Comparison of ENCODE assay signal across 25 cellular contexts in genomic region chr12:69708649-69709048, GRCh38. TPM values are rescaled to one million over a fixed set of nuclear protein-coding genes. Genes with fewer than 3 reads are reported as not detected.
A peak's percentile ranks its signal among the peaks of the same experiment; 100 is the strongest.
DNase-seq lines count a peak whose midpoint lies in the region; ATAC-seq and TF ChIP-seq lines count a peak whose summit lies in the region.
"Had no signal": no experiment of that assay in that cellular context is flagged by ENCODE, and none has a peak within 500 bp of the region (broad histone marks: within the 10 kb centered on the region; RNA-seq: fewer than 3 reads in every experiment).

No MANE protein-coding gene starts in this region.

- TF ChIP-seq CTCF in AG04450 (IDR thresholded peaks at IDR 0.05; ENCODE audit: low read depth, low read length), result peak; percentile 24
- peak; percentile 28 for TF ChIP-seq CTCF in GM12873 (IDR thresholded peaks at IDR 0.05; ENCODE audit: insufficient read depth, low read depth, low read length, missing control alignments)
- TF ChIP-seq CTCF in PC-3 (conservative IDR thresholded peaks at IDR 0.05; ENCODE audit: low read depth, low read length), result peak; percentile 41
- TF ChIP-seq CTCF in foreskin fibroblast (IDR thresholded peaks at IDR 0.05; ENCODE audit: low read depth, low read length), result peak; percentile 6

- POLR2A ChIA-PET in AG04450 (lab: Yijun Ruan, JAX), result no interaction called here
- POLR2A ChIA-PET in PC-3 (lab: Charles Lee; ENCODE audit: unreplicated experiment), result no interaction called here

- H3K27ac ChIP-seq in AG04450 (ENCODE audit: low read depth, low read length) (no peak overlapping the region), PC-3 (ENCODE audit: low read length) (no peak overlapping the region)
- H3K27ac ChIP-seq: BLaER1, left lung, right atrium auricular region, SJSA1, uterus had no signal

- H3K79me2 ChIP-seq in PC-3 (ENCODE audit: low read length), result no peaks in the 10 kb centered on the region

- ATAC-seq in PC-3 (no peak), GM18870 (IDR thresholded peaks at IDR 0.05; ENCODE audit: unreplicated experiment) (no peak), GM21737 (IDR thresholded peaks at IDR 0.05; ENCODE audit: unreplicated experiment) (no peak)
- ATAC-seq: activated CD8-positive, alpha-beta memory T cell treated with anti-CD3 and anti-CD28 coated beads, Interleukin-2, amount 10 ng/mL, durations not matched to agents 7 days and 5 days; K562; left lung; naive thymus-derived CD8-positive, alpha-beta T cell; stimulated activated memory B cell treated with anti-CD40 and anti-IgM and Interleukin-4, amounts not matched to agents 10 μg/mL and 1 μg/mL and 100 μg/mL, for 72 hours; T-helper 17 cell had no signal

- no peak for DNase-seq in AG04450 (ENCODE audit: low read depth, low spot score)
- DNase-seq in PC-3, result peak; percentile 19
- no peak for DNase-seq in foreskin fibroblast
- DNase-seq in hypothalamus (lab: John Stamatoyannopoulos, UW), result no peak
- DNase-seq in SIG-M5 (lab: John Stamatoyannopoulos, UW), result no peak
- DNase-seq: activated CD8-positive, alpha-beta memory T cell treated with anti-CD3 and anti-CD28 coated beads, Interleukin-2, amount 10 ng/mL, durations not matched to agents 7 days and 5 days; activated naive CD4-positive, alpha-beta T cell treated with anti-CD3 and anti-CD28 coated beads, Interleukin-2, amount 50 U/mL, for 16 hours; left lung; midbrain; naive thymus-derived CD8-positive, alpha-beta T cell; NCI-H1436; NCI-H2107; NCI-H510A; NK-92 treated with Interleukin-12 subunit alpha and Interleukin-12 subunit beta, amount 100 ng/mL, for 24 hours; stimulated activated CD4-positive, alpha-beta T cell treated with anti-CD3 and anti-CD28 coated beads, Interleukin-4, amount 100 ng/mL, for 1 hour; T-helper 17 cell; uterus had no signal

- CTCF ChIA-PET in AG04450 (lab: Charles Lee) (no interaction called here), PC-3 (lab: Charles Lee) (no interaction called here)

- H3K9me2 ChIP-seq in PC-3 (replicated peaks; ENCODE audit: low read length), result no peaks in the 10 kb centered on the region

- no peaks in the 10 kb centered on the region for H3K4me1 ChIP-seq in PC-3 (ENCODE audit: insufficient read depth, low read length)
- H3K4me1 ChIP-seq: BLaER1, left lung, right atrium auricular region, SJSA1, uterus had no signal

- no TSS peak for BruUV-seq in PC-3 (replicated peaks; lab: Mats Ljungman, UMichigan)

- no peak overlapping the region for H3K4me3 ChIP-seq in AG04450 (ENCODE audit: low read depth, low read length)
- no peak overlapping the region for H3K4me3 ChIP-seq in PC-3 (ENCODE audit: low read length)
- no peak overlapping the region for H3K4me3 ChIP-seq in foreskin fibroblast (ENCODE audit: low read depth in 1 of 2, low read length in 2 of 2)
- H3K4me3 ChIP-seq: BLaER1, K562, left lung, right atrium auricular region, SJSA1, uterus had no signal

- no peak overlapping the region for H3K9ac ChIP-seq in PC-3 (ENCODE audit: low read length)
- H3K9ac ChIP-seq: BLaER1 had no signal

- no peak overlapping the region for H2AFZ ChIP-seq in PC-3 (ENCODE audit: low read length)

- H3K9me3 ChIP-seq in AG04450 (ENCODE audit: control insufficient read depth, insufficient read depth, low read length), result no peaks in the 10 kb centered on the region
- no peaks in the 10 kb centered on the region for H3K9me3 ChIP-seq in PC-3 (ENCODE audit: low read length)
- H3K9me3 ChIP-seq: BLaER1, left lung, right atrium auricular region, SJSA1, uterus had no signal

- H4K20me1 ChIP-seq in PC-3 (ENCODE audit: low read length), result no peaks in the 10 kb centered on the region
- H4K20me1 ChIP-seq: BLaER1 had no signal

- H3K27me3 ChIP-seq in AG04450 (ENCODE audit: control insufficient read depth, insufficient read depth, low read length), result no peaks in the 10 kb centered on the region
- H3K27me3 ChIP-seq in PC-3 (ENCODE audit: low read length), result no peaks in the 10 kb centered on the region
- H3K27me3 ChIP-seq: BLaER1, left lung, right atrium auricular region, SJSA1, uterus had no signal

- H3F3A ChIP-seq in PC-3 (ENCODE audit: low read length, unreplicated experiment), result no peaks in the 10 kb centered on the region

- no peaks in the 10 kb centered on the region for H3K36me3 ChIP-seq in PC-3 (ENCODE audit: low read depth, low read length)
- H3K36me3 ChIP-seq: BLaER1, left lung, right atrium auricular region, SJSA1, uterus had no signal

- no peak overlapping the region for H3K4me2 ChIP-seq in PC-3 (ENCODE audit: low read length)
- H3K4me2 ChIP-seq: BLaER1 had no signal

- intact Hi-C loops in PC-3 (cut with micrococcal nuclease), result no loop called here

RNA-seq across cellular contexts. Expression of gene BEST3, which starts 9.5 kb away (rescaled TPM):
- 0.14 TPM in 1 of 2 replicates, not detected in the other for polyA plus RNA-seq in AG04450 (2011; rRNA removed)
- 0.35 TPM in 1 of 2 replicates, not detected in the other for polyA minus RNA-seq in AG04450 (2011; rRNA and poly(A)+ RNA removed)
- 0.55 TPM in 1 of 2 replicates, not detected in the other for total RNA-seq in PC-3 (2014; rRNA removed)
- total RNA-seq: activated CD8-positive, alpha-beta memory T cell treated with anti-CD3 and anti-CD28 coated beads, Interleukin-2, amount 10 ng/mL, durations not matched to agents 7 days and 5 days; K562; left lung; naive thymus-derived CD8-positive, alpha-beta T cell; SJSA1 had no signal
- polyA plus RNA-seq: naive thymus-derived CD8-positive, alpha-beta T cell had no signal

RNA-seq across cellular contexts. Expression of gene RAB3IP, which starts 30.0 kb away (rescaled TPM):
- polyA plus RNA-seq in AG04450 (2011; rRNA removed), result 2.6 and 3.1 TPM in 2 replicates
- 2.2 and 4.0 TPM in 2 replicates for polyA minus RNA-seq in AG04450 (2011; rRNA and poly(A)+ RNA removed)
- total RNA-seq in PC-3 (2014; rRNA removed), result 22.2 and 28.6 TPM in 2 replicates
